11 cellular contexts compared by ENCODE assay signal in the genomic region with DNA sequence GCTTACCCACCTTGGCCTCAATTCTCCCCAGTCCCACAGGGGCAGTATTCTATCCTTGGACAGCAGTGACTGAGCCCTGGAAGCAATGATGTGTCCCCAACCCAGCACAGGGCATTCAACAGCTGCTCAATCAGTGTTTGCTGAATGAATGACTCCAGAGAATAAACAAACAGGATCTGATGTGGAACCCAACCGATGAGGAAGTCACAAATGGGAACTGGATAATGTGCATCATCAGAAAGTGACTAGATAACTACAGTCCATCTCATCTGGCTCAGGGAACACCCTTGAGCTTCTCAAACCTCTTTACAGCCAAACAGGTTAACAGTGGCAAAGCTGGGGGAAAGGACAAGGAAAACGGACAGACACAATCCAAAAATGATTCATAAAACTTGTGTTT.
"Had no signal": no experiment of that assay in that cellular context is flagged by ENCODE, and none has a peak within 500 bp of the region (broad histone marks: within the 10 kb centered on the region; RNA-seq: fewer than 3 reads in every experiment).

No MANE protein-coding gene starts in this region.

- DNase-seq: activated CD4-positive, alpha-beta memory T cell treated with anti-CD3 and anti-CD28 coated beads for 36 hours; activated CD8-positive, alpha-beta memory T cell treated with anti-CD3 and anti-CD28 coated beads, Interleukin-2, amount 50 U/mL, for 4 hours; caudate nucleus; cortex of kidney; effector memory CD8-positive, alpha-beta T cell; hippocampal formation; lower lobe of right lung; right lobe of liver; stimulated activated naive B cell treated with anti-CD40 and anti-IgM and Interleukin-4, amounts not matched to agents 10 μg/mL and 1 μg/mL and 100 μg/mL, for 72 hours; transverse colon had no signal

- H3K27ac Mint-ChIP-seq: activated CD4-positive, alpha-beta memory T cell treated with anti-CD3 and anti-CD28 coated beads for 36 hours; effector memory CD8-positive, alpha-beta T cell; mesothelial cell of epicardium; stimulated activated naive B cell treated with anti-CD40 and anti-IgM and Interleukin-4, amounts not matched to agents 10 μg/mL and 1 μg/mL and 100 μg/mL, for 72 hours had no signal

- H3K9me3 Mint-ChIP-seq: activated CD4-positive, alpha-beta memory T cell treated with anti-CD3 and anti-CD28 coated beads for 36 hours; effector memory CD8-positive, alpha-beta T cell; mesothelial cell of epicardium; stimulated activated naive B cell treated with anti-CD40 and anti-IgM and Interleukin-4, amounts not matched to agents 10 μg/mL and 1 μg/mL and 100 μg/mL, for 72 hours had no signal

- ATAC-seq: effector memory CD8-positive, alpha-beta T cell; lower lobe of right lung had no signal

- H3K4me3 Mint-ChIP-seq: activated CD4-positive, alpha-beta memory T cell treated with anti-CD3 and anti-CD28 coated beads for 36 hours; effector memory CD8-positive, alpha-beta T cell; mesothelial cell of epicardium; stimulated activated naive B cell treated with anti-CD40 and anti-IgM and Interleukin-4, amounts not matched to agents 10 μg/mL and 1 μg/mL and 100 μg/mL, for 72 hours had no signal

- H3K27me3 Mint-ChIP-seq: activated CD4-positive, alpha-beta memory T cell treated with anti-CD3 and anti-CD28 coated beads for 36 hours; effector memory CD8-positive, alpha-beta T cell; stimulated activated naive B cell treated with anti-CD40 and anti-IgM and Interleukin-4, amounts not matched to agents 10 μg/mL and 1 μg/mL and 100 μg/mL, for 72 hours had no signal

- H3K4me3 ChIP-seq: lower lobe of right lung, right lobe of liver, transverse colon had no signal
